ENCODE assay signal across 16 cellular contexts in genomic region chr1:95974586-95974985, GRCh38.
DNase-seq lines count a peak whose midpoint lies in the region; ATAC-seq and TF ChIP-seq lines count a peak whose summit lies in the region.
"Had no signal": no experiment of that assay in that cellular context is flagged by ENCODE, and none has a peak within 500 bp of the region (broad histone marks: within the 10 kb centered on the region; RNA-seq: fewer than 3 reads in every experiment).

No MANE protein-coding gene starts in this region.

- peaks cover 0 to 1% (median 0%) of the 10 kb centered on the region in 3 donors for H3K27me3 Mint-ChIP-seq in CD14-positive monocyte (ENCODE audit: low read depth in 3 of 3)
- no peaks in the 10 kb centered on the region for H3K27me3 Mint-ChIP-seq in CD4-positive, alpha-beta T cell
- H3K27me3 Mint-ChIP-seq: activated naive CD4-positive, alpha-beta T cell treated with anti-CD3 and anti-CD28 coated beads, Interleukin-2, amount 50 U/mL, for 24 hours had no signal

- no peaks in the 10 kb centered on the region for H3K27me3 ChIP-seq in CD4-positive, alpha-beta T cell (ENCODE audit: control insufficient read depth, insufficient read depth, low read length)
- H3K27me3 ChIP-seq: BLaER1, body of pancreas had no signal

- no peak for ATAC-seq in CD4-positive, alpha-beta T cell (ENCODE audit: poor library complexity)
- ATAC-seq: body of pancreas had no signal

- DNase-seq in A172 (ENCODE audit: low spot score) (peak; percentile 22), HT1080 (ENCODE audit: low read depth) (peak; percentile 78), astrocyte of the hippocampus (ENCODE audit: low read depth, low spot score) (peak; percentile 90), islet precursor cell (peak; percentile 81), CD14-positive monocyte (ENCODE audit: low spot score) (no peak), KBM-7 (no peak), SKM-1 treated with dmso at 0.1 percent for 144 hours (lab: John Stamatoyannopoulos, UW; ENCODE audit: unreplicated experiment) (no peak)
- no peak for DNase-seq in CD4-positive, alpha-beta T cell
- DNase-seq: activated CD4-positive, alpha-beta T cell treated with anti-CD3 and anti-CD28 coated beads for 1 hour; body of pancreas; NCI-H1105; NCI-H524; nucleus accumbens; retina had no signal

- POLR2A ChIA-PET in CD4-positive, alpha-beta T cell (lab: Charles Lee): no interaction called here

- H3K9me3 ChIP-seq in CD4-positive, alpha-beta T cell (ENCODE audit: control insufficient read depth, low read length): no peaks in the 10 kb centered on the region
- H3K9me3 ChIP-seq: BLaER1, body of pancreas had no signal

- in situ Hi-C loops in KBM-7 (cut with MboI; ENCODE audit: low pct_unique_long_range_greater_than_20kb, low sequenced_read_pairs): no loop called here

- H3K9me3 Mint-ChIP-seq in CD14-positive monocyte: peaks cover 0 to 13% (median 5%) of the 10 kb centered on the region in 7 donors
- H3K9me3 Mint-ChIP-seq in CD4-positive, alpha-beta T cell: peaks cover 10% of the 10 kb centered on the region

- H3K4me1 Mint-ChIP-seq in CD14-positive monocyte: no peaks in the 10 kb centered on the region
- no peaks in the 10 kb centered on the region for H3K4me1 Mint-ChIP-seq in CD4-positive, alpha-beta T cell (ENCODE audit: low read depth)
- H3K4me1 Mint-ChIP-seq: activated naive CD4-positive, alpha-beta T cell treated with anti-CD3 and anti-CD28 coated beads, Interleukin-2, amount 50 U/mL, for 24 hours had no signal

- no peak for TF ChIP-seq CTCF in CD14-positive monocyte (IDR thresholded peaks at IDR 0.05)
- no peak for TF ChIP-seq CTCF in CD4-positive, alpha-beta T cell (IDR thresholded peaks at IDR 0.05)

- H3K4me3 Mint-ChIP-seq in CD14-positive monocyte: no peak overlapping the region
- no peak overlapping the region for H3K4me3 Mint-ChIP-seq in CD4-positive, alpha-beta T cell
- H3K4me3 Mint-ChIP-seq: activated naive CD4-positive, alpha-beta T cell treated with anti-CD3 and anti-CD28 coated beads, Interleukin-2, amount 50 U/mL, for 24 hours had no signal

- no peak overlapping the region for H3K27ac ChIP-seq in CD4-positive, alpha-beta T cell (ENCODE audit: low read depth, low read length)
- H3K27ac ChIP-seq: BLaER1, body of pancreas had no signal

- CTCF ChIA-PET in CD4-positive, alpha-beta T cell (lab: Charles Lee): no interaction called here

- H3K27ac Mint-ChIP-seq in CD14-positive monocyte: no peak overlapping the region
- H3K27ac Mint-ChIP-seq in CD4-positive, alpha-beta T cell: no peak overlapping the region
- H3K27ac Mint-ChIP-seq: activated naive CD4-positive, alpha-beta T cell treated with anti-CD3 and anti-CD28 coated beads, Interleukin-2, amount 50 U/mL, for 24 hours had no signal

- no peaks in the 10 kb centered on the region for H3K36me3 Mint-ChIP-seq in CD14-positive monocyte
- no peaks in the 10 kb centered on the region for H3K36me3 Mint-ChIP-seq in CD4-positive, alpha-beta T cell (ENCODE audit: low read depth)
- H3K36me3 Mint-ChIP-seq: activated naive CD4-positive, alpha-beta T cell treated with anti-CD3 and anti-CD28 coated beads, Interleukin-2, amount 50 U/mL, for 24 hours had no signal

- intact Hi-C loops in CD14-positive monocyte (cut with micrococcal nuclease): no loop called here
- intact Hi-C loops in CD4-positive, alpha-beta T cell (cut with DNase I, micrococcal nuclease): no loop called here

Comparison
In these comparisons a context has a peak if more than half of its experiments do, and no peak if none do; other contexts are left out.
1. DNase-seq: peak in A172 (single experiment), HT1080 (single experiment), astrocyte of the hippocampus (single experiment) and islet precursor cell (single experiment); none in CD14-positive monocyte (single experiment), KBM-7 (single experiment), CD4-positive, alpha-beta T cell (0 of 10) and SKM-1 treated with dmso at 0.1 percent for 144 hours (single experiment).